Comparison of ENCODE assay signal across 24 cellular contexts in genomic region chr7:47194516-47194915, GRCh38.
"Had no signal": no experiment of that assay in that cellular context is flagged by ENCODE, and none has a peak within 500 bp of the region (broad histone marks: within the 10 kb centered on the region; RNA-seq: fewer than 3 reads in every experiment).

No MANE protein-coding gene starts in this region.

- H3K27ac ChIP-seq: esophagus muscularis mucosa, foreskin keratinocyte, gastroesophageal sphincter, heart left ventricle, hepatocyte, left lung, pancreas, right lobe of liver, thyroid gland had no signal

- H3K36me3 ChIP-seq: esophagus muscularis mucosa, gastroesophageal sphincter, heart left ventricle, left lung, pancreas, right lobe of liver, thyroid gland had no signal

- DNase-seq: effector CD8-positive, alpha-beta T cell; endodermal cell; foreskin keratinocyte; heart left ventricle; kidney; left lung; mesendoderm; naive thymus-derived CD8-positive, alpha-beta T cell; nephron progenitor cell; nucleus accumbens; pancreas; right lobe of liver; stimulated activated CD4-positive, alpha-beta T cell treated with anti-CD3 and anti-CD28 coated beads, Interleukin-12 subunit alpha, Interleukin-12 subunit beta, amount 100 ng/mL, for 4 hours; stimulated activated CD4-positive, alpha-beta T cell treated with anti-CD3 and anti-CD28 coated beads, Interleukin-1b, Interleukin-23, amount 100 ng/mL, for 48 hours; stimulated activated CD4-positive, alpha-beta T cell treated with anti-CD3 and anti-CD28 coated beads, Interleukin-4, amount 100 ng/mL, for 1 hour; stimulated activated CD8-positive, alpha-beta memory T cell treated with anti-CD3 and anti-CD28 coated beads, Interleukin-4, amount 100 ng/mL, for 48 hours; stimulated activated naive CD4-positive, alpha-beta T cell; stimulated activated naive CD8-positive, alpha-beta T cell treated with anti-CD3 and anti-CD28 coated beads, Interleukin-15, amount 100 ng/mL, for 72 hours; thyroid gland had no signal

- H3K36me3 Mint-ChIP-seq: naive thymus-derived CD8-positive, alpha-beta T cell had no signal

- H3K4me3 ChIP-seq: esophagus muscularis mucosa, gastroesophageal sphincter, heart left ventricle, hepatocyte, left lung, pancreas, right lobe of liver, smooth muscle cell, thyroid gland had no signal

- H3K4me1 Mint-ChIP-seq: naive thymus-derived CD8-positive, alpha-beta T cell; stimulated activated naive CD8-positive, alpha-beta T cell treated with anti-CD3 and anti-CD28 coated beads, Interleukin-15, amount 100 ng/mL, for 72 hours had no signal

- H3K4me1 ChIP-seq: foreskin keratinocyte, left lung, pancreas, right lobe of liver had no signal

- H3K27ac Mint-ChIP-seq: dendritic cell treated with granulocyte-macrophage colony-stimulating factor and Interleukin-4, amounts not matched to agents 40 ng/mL and 50 ng/mL, for 4 days; endodermal cell; nephron progenitor cell; stimulated activated naive CD8-positive, alpha-beta T cell treated with anti-CD3 and anti-CD28 coated beads, Interleukin-15, amount 100 ng/mL, for 72 hours had no signal

- H3K9me3 ChIP-seq: esophagus muscularis mucosa, gastroesophageal sphincter, heart left ventricle, left lung, pancreas, right lobe of liver, thyroid gland had no signal

- H3K9me3 Mint-ChIP-seq: dendritic cell treated with granulocyte-macrophage colony-stimulating factor and Interleukin-4, amounts not matched to agents 40 ng/mL and 50 ng/mL, for 4 days; endodermal cell; nephron progenitor cell; stimulated activated naive CD8-positive, alpha-beta T cell treated with anti-CD3 and anti-CD28 coated beads, Interleukin-15, amount 100 ng/mL, for 72 hours had no signal

- H3K27me3 ChIP-seq: esophagus muscularis mucosa, gastroesophageal sphincter, heart left ventricle, hepatocyte, left lung, pancreas, right lobe of liver, thyroid gland had no signal

- H3K4me3 Mint-ChIP-seq: dendritic cell treated with granulocyte-macrophage colony-stimulating factor and Interleukin-4, amounts not matched to agents 40 ng/mL and 50 ng/mL, for 4 days; endodermal cell; naive thymus-derived CD8-positive, alpha-beta T cell; nephron progenitor cell; stimulated activated naive CD8-positive, alpha-beta T cell treated with anti-CD3 and anti-CD28 coated beads, Interleukin-15, amount 100 ng/mL, for 72 hours had no signal
